26 cellular contexts compared by ENCODE assay signal in genomic region chr1:212686069-212686468, GRCh38.
"Had no signal": no experiment of that assay in that cellular context is flagged by ENCODE, and none has a peak within 500 bp of the region (broad histone marks: within the 10 kb centered on the region; RNA-seq: fewer than 3 reads in every experiment).

No MANE protein-coding gene starts in this region.

- DNase-seq: activated CD4-positive, alpha-beta T cell treated with anti-CD3 and anti-CD28 coated beads for 36 hours; activated CD4-positive, alpha-beta T cell treated with anti-CD3 and anti-CD28 coated beads, Interleukin-2, amount 50 U/mL, for 1 hour; activated gamma-delta T cell; activated naive CD4-positive, alpha-beta T cell treated with anti-CD3 and anti-CD28 coated beads for 36 hours; activated T-cell treated with anti-CD3 and anti-CD28 coated beads, Interleukin-2, amount 50 U/mL, for 24 hours; aorta; caudate nucleus; Karpas-422; MM.1S; NCI-H1105 treated with DMSO at 0.1 percent for 48 hours; NCI-H1436 treated with DMSO at 0.1 percent for 48 hours; NCI-H187; NCI-H2081; NCI-H510A treated with DMSO at 0.1 percent for 48 hours; NCI-H69; NK-92 treated with Interleukin-12 subunit alpha and Interleukin-12 subunit beta, amount 100 ng/mL, for 24 hours; OCI-M1; RPMI8226; T-helper 1 cell; WERI-Rb-1 had no signal

- H3K27ac Mint-ChIP-seq: activated CD4-positive, alpha-beta T cell treated with anti-CD3 and anti-CD28 coated beads for 36 hours; activated naive CD4-positive, alpha-beta T cell treated with anti-CD3 and anti-CD28 coated beads for 36 hours; activated naive CD8-positive, alpha-beta T cell; activated T-cell treated with anti-CD3 and anti-CD28 coated beads, Interleukin-2, amount 50 U/mL, for 24 hours; activated T-helper 17 cell treated with anti-CD3 and anti-CD28 coated beads, Interleukin-2, amount 50 U/mL, for 72 hours had no signal

- H3K27ac ChIP-seq: adrenal gland, breast epithelium, SK-N-MC, WERI-Rb-1 had no signal

- ATAC-seq: activated CD4-positive, alpha-beta T cell treated with anti-CD3 and anti-CD28 coated beads for 36 hours; activated T-helper 17 cell treated with anti-CD3 and anti-CD28 coated beads, Interleukin-2, amount 50 U/mL, for 72 hours; Panc1 had no signal

- H3K4me3 ChIP-seq: adrenal gland, breast epithelium, SK-N-MC had no signal

- H3K27me3 ChIP-seq: adrenal gland, breast epithelium had no signal

- H3K9me3 ChIP-seq: adrenal gland, breast epithelium had no signal

- H3K36me3 ChIP-seq: adrenal gland, breast epithelium, WERI-Rb-1 had no signal

- H3K4me1 ChIP-seq: adrenal gland, breast epithelium had no signal

- H3K27me3 Mint-ChIP-seq: activated CD4-positive, alpha-beta T cell treated with anti-CD3 and anti-CD28 coated beads for 36 hours; activated naive CD8-positive, alpha-beta T cell; activated T-cell treated with anti-CD3 and anti-CD28 coated beads, Interleukin-2, amount 50 U/mL, for 24 hours; activated T-helper 17 cell treated with anti-CD3 and anti-CD28 coated beads, Interleukin-2, amount 50 U/mL, for 72 hours had no signal

- H3K4me3 Mint-ChIP-seq: activated CD4-positive, alpha-beta T cell treated with anti-CD3 and anti-CD28 coated beads for 36 hours; activated naive CD4-positive, alpha-beta T cell treated with anti-CD3 and anti-CD28 coated beads for 36 hours; activated naive CD8-positive, alpha-beta T cell; activated T-cell treated with anti-CD3 and anti-CD28 coated beads, Interleukin-2, amount 50 U/mL, for 24 hours; activated T-helper 17 cell treated with anti-CD3 and anti-CD28 coated beads, Interleukin-2, amount 50 U/mL, for 72 hours had no signal

- H3K9me3 Mint-ChIP-seq: activated naive CD4-positive, alpha-beta T cell treated with anti-CD3 and anti-CD28 coated beads for 36 hours; activated T-cell treated with anti-CD3 and anti-CD28 coated beads, Interleukin-2, amount 50 U/mL, for 24 hours; activated T-helper 17 cell treated with anti-CD3 and anti-CD28 coated beads, Interleukin-2, amount 50 U/mL, for 72 hours had no signal
